20 cellular contexts compared by ENCODE assay signal in the genomic region with DNA sequence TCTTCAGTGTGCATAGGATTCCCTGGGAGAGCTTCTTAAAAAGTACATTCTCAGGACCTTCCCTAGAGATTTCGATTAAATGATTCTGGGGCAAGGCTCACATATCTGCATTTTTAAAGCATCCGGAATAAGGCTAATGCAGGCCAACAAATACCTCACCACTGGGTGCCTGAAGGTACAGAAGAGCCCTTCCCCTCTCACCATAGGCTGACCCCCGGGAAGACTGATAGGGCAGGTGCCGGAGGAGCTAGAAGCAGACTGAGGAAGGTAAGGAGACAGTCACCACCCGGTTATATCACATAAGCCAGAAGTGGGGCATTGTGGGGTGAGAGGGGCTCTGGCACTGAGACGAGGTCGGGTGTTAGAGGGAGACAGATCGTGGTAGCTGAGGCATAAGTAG.
"Had no signal": no experiment of that assay in that cellular context is flagged by ENCODE, and none has a peak within 500 bp of the region (broad histone marks: within the 10 kb centered on the region; RNA-seq: fewer than 3 reads in every experiment).

No MANE protein-coding gene starts in this region.

- ATAC-seq: K562 had no signal

- H3K4me3 Mint-ChIP-seq: IgD-negative memory B cell had no signal

- H3K27ac Mint-ChIP-seq: IgD-negative memory B cell had no signal

- H3K27me3 Mint-ChIP-seq: IgD-negative memory B cell had no signal

- H3K36me3 ChIP-seq: SJSA1 had no signal

- DNase-seq: Kasumi-1, MM.1S, NCI-H1436, NCI-H187, NCI-H2029, NCI-H2081 treated with DMSO at 0.1 percent for 48 hours, NCI-H2171, NCI-H226, NCI-H446, NCI-H524 treated with DMSO at 0.1 percent for 48 hours, NCI-H774, Right ventricle myocardium superior, RPMI8226, SIG-M5 had no signal

- H3K9ac ChIP-seq: KMS-11 had no signal

- H3K9me3 ChIP-seq: SJSA1 had no signal

- H3K27ac ChIP-seq: HL-60, KMS-11, SJSA1, SK-N-MC had no signal

- H3K36me3 Mint-ChIP-seq: IgD-negative memory B cell had no signal

- H3K4me1 Mint-ChIP-seq: IgD-negative memory B cell had no signal

- H3K4me1 ChIP-seq: SJSA1 had no signal

- H3K4me2 ChIP-seq: KMS-11 had no signal

- H3K4me3 ChIP-seq: K562, SJSA1, SK-N-MC had no signal

- H3K27me3 ChIP-seq: SJSA1 had no signal
